In the genomic region with DNA sequence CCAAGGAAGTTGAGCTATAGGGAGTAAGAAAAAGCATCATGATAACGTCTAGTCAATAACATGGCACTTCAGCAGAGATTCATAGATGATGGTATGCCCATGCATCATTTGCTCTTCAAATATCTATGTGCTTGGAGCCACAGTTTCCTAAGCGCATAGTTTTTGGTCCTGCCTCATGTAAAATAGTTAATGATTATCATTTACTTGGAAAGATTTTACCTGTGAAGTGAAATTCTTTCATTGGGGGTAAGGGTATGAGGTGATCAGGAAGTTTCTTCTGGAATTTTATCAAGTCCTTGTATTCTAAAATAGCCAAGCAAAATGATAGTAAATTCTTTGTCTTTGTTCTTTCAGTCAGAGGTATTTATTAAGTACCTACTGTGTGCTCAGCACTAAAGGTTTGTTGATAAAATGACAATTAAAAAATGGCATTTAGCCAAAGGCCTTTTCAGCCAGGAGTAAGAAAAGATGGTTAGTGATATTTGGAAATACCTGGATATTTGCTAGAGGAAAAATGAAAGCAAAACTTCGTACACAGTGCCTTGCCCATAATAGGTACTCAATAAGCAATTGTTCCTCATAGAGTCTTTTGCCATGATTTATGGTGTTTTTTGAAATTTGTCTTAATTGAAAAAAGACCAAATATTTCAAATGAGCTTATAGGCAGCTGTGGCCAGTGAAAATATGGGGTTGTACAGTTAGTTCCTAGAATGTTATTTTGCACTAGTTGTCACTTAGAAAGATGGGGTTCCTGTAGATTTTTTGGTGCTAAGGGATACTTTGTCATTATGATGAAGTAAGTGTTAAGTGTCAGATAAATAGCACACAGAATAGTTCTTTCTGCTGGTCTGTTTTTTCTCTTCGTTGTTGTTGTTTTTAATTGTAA, we compare ENCODE assay signal across 19 cellular contexts. TPM values are rescaled to one million over a fixed set of nuclear protein-coding genes. Genes with fewer than 3 reads are reported as not detected.
DNase-seq lines count a peak whose midpoint lies in the region; ATAC-seq and TF ChIP-seq lines count a peak whose summit lies in the region.
"Had no signal": no experiment of that assay in that cellular context is flagged by ENCODE, and none has a peak within 500 bp of the region (broad histone marks: within the 10 kb centered on the region; RNA-seq: fewer than 3 reads in every experiment).

No MANE protein-coding gene starts in this region.

- H3K4me3 ChIP-seq in PC-9 = no peak overlapping the region
- H3K4me3 ChIP-seq in endocrine pancreas (ENCODE audit: control insufficient read depth, insufficient read depth, low read length) = peak overlapping the region; percentile 28
- H3K4me3 ChIP-seq: tibial artery had no signal

- H3K9me3 ChIP-seq in PC-9 (ENCODE audit: insufficient read depth, low read depth) (no peaks in the 10 kb centered on the region), endocrine pancreas (ENCODE audit: control insufficient read depth, low read length) (no peaks in the 10 kb centered on the region)
- H3K9me3 ChIP-seq: BE2C, tibial artery had no signal

- peaks cover 4% of the 10 kb centered on the region for H3K36me3 Mint-ChIP-seq in type B pancreatic cell

- no peaks in the 10 kb centered on the region for H3K27me3 ChIP-seq in PC-9 (ENCODE audit: insufficient read depth, low read depth)
- H3K27me3 ChIP-seq in endocrine pancreas (ENCODE audit: control insufficient read depth, insufficient read depth, low read length) = no peaks in the 10 kb centered on the region
- H3K27me3 ChIP-seq: BE2C, tibial artery had no signal

- DNase-seq in stimulated activated naive CD8-positive, alpha-beta T cell treated with anti-CD3 and anti-CD28 coated beads, Interleukin-15, amount 100 ng/mL, for 72 hours = no peak
- DNase-seq in stimulated activated naive CD8-positive, alpha-beta T cell treated with anti-CD3 and anti-CD28 coated beads, Interleukin-15, Interleukin-2, amounts not matched to agents 100 U/mL and 50 U/mL, for 24 hours = no peak
- no peak for DNase-seq in PC-9
- no peak for DNase-seq in type B pancreatic cell (ENCODE audit: extremely low spot score, unreplicated experiment)
- no peak for DNase-seq in NCI-H345 treated with DMSO at 0.1 percent for 48 hours (lab: John Stamatoyannopoulos, UW; ENCODE audit: unreplicated experiment)
- no peak for DNase-seq in RWPE1 (ENCODE audit: low spot score)
- DNase-seq: activated T-cell treated with anti-CD3 and anti-CD28 coated beads, Interleukin-2, amount 50 U/mL, for 1 hour; anterior cingulate cortex; BE2C; cerebellar nuclear complex; DMS53; NCI-H1092; NCI-H2171 treated with DMSO at 0.1 percent for 48 hours; tibial artery had no signal

- no peak for ATAC-seq in stimulated activated naive CD8-positive, alpha-beta T cell treated with anti-CD3 and anti-CD28 coated beads, Interleukin-15, amount 100 ng/mL, for 72 hours
- no peak for ATAC-seq in stimulated activated naive CD8-positive, alpha-beta T cell treated with anti-CD3 and anti-CD28 coated beads, Interleukin-15, Interleukin-2, amounts not matched to agents 100 U/mL and 50 U/mL, for 24 hours
- no peak for ATAC-seq in GM18861 (IDR thresholded peaks at IDR 0.05; ENCODE audit: unreplicated experiment)
- ATAC-seq: activated CD4-positive, CD25-positive, alpha-beta regulatory T cell treated with anti-CD3 and anti-CD28 coated beads, Interleukin-2, amount 50 U/mL, for 24 hours had no signal

- H3K27me3 Mint-ChIP-seq in stimulated activated naive CD8-positive, alpha-beta T cell treated with anti-CD3 and anti-CD28 coated beads, Interleukin-15, amount 100 ng/mL, for 72 hours = no peaks in the 10 kb centered on the region
- H3K27me3 Mint-ChIP-seq in type B pancreatic cell = no peaks in the 10 kb centered on the region

- H2AFZ ChIP-seq in PC-9 = no peak overlapping the region

- no peak overlapping the region for H3K27ac Mint-ChIP-seq in stimulated activated naive CD8-positive, alpha-beta T cell treated with anti-CD3 and anti-CD28 coated beads, Interleukin-15, amount 100 ng/mL, for 72 hours
- H3K27ac Mint-ChIP-seq in type B pancreatic cell = peak overlapping the region; percentile 12

- H3F3A ChIP-seq in PC-9 (ENCODE audit: insufficient read depth, low read depth) = peaks cover 53% of the 10 kb centered on the region

- no peaks in the 10 kb centered on the region for H4K20me1 ChIP-seq in PC-9 (ENCODE audit: insufficient read depth)

- H3K9ac ChIP-seq in endocrine pancreas (ENCODE audit: control insufficient read depth, insufficient read depth, low read length) = no peak overlapping the region

- peak overlapping the region; percentile 95 for H3K27ac ChIP-seq in PC-9
- H3K27ac ChIP-seq in RWPE1 = no peak overlapping the region
- H3K27ac ChIP-seq: tibial artery had no signal

- peak overlapping the region; percentile 50 to 88 for H3K4me3 Mint-ChIP-seq in stimulated activated naive CD8-positive, alpha-beta T cell treated with anti-CD3 and anti-CD28 coated beads, Interleukin-15, amount 100 ng/mL, for 72 hours
- no peak overlapping the region for H3K4me3 Mint-ChIP-seq in type B pancreatic cell

- peaks cover 16% of the 10 kb centered on the region for H3K36me3 ChIP-seq in PC-9 (ENCODE audit: low read depth)
- no peaks in the 10 kb centered on the region for H3K36me3 ChIP-seq in endocrine pancreas (ENCODE audit: control insufficient read depth, insufficient read depth, low read length)
- H3K36me3 ChIP-seq: BE2C had no signal

- POLR2A ChIA-PET in PC-9 (lab: Charles Lee; ENCODE audit: unreplicated experiment) = no interaction called here
- POLR2A ChIA-PET in RWPE1 (lab: Yijun Ruan, JAX; ENCODE audit: low non-redundant PET) = no interaction called here

- peak overlapping the region; percentile 74 for H3K4me2 ChIP-seq in PC-9

- no TSS peak for BruUV-seq in PC-9 (replicated peaks; lab: Mats Ljungman, UMichigan)

- CTCF ChIA-PET in PC-9 (lab: Charles Lee) = interaction anchor here (0.6 kb wide), 1 partner anchor 772 kb away, joined by 4 read pairs; no protein-coding TSS in a partner anchor
- CTCF ChIA-PET in RWPE1 (lab: Yijun Ruan, JAX) = no interaction called here

- peaks cover 68% of the 10 kb centered on the region for H3K4me1 ChIP-seq in PC-9 (replicated peaks; ENCODE audit: insufficient read depth)
- H3K4me1 ChIP-seq in endocrine pancreas (ENCODE audit: control insufficient read depth, insufficient read depth, low read length) = peaks cover 37% of the 10 kb centered on the region
- H3K4me1 ChIP-seq: BE2C, tibial artery had no signal

- TF ChIP-seq CTCF in PC-9 (conservative IDR thresholded peaks at IDR 0.05) (no peak), type B pancreatic cell (conservative IDR thresholded peaks at IDR 0.05) (no peak), RWPE1 (conservative IDR thresholded peaks at IDR 0.05; ENCODE audit: low read depth) (no peak)

- H3K4me1 Mint-ChIP-seq in stimulated activated naive CD8-positive, alpha-beta T cell treated with anti-CD3 and anti-CD28 coated beads, Interleukin-15, amount 100 ng/mL, for 72 hours = peaks cover 70% of the 10 kb centered on the region
- peaks cover 26% of the 10 kb centered on the region for H3K4me1 Mint-ChIP-seq in type B pancreatic cell (ENCODE audit: unreplicated experiment)

- no peaks in the 10 kb centered on the region for H3K9me3 Mint-ChIP-seq in stimulated activated naive CD8-positive, alpha-beta T cell treated with anti-CD3 and anti-CD28 coated beads, Interleukin-15, amount 100 ng/mL, for 72 hours
- no peaks in the 10 kb centered on the region for H3K9me3 Mint-ChIP-seq in type B pancreatic cell

- H3K9me2 ChIP-seq in PC-9 (ENCODE audit: insufficient read depth) = no peaks in the 10 kb centered on the region

- intact Hi-C loops in PC-9 (cut with micrococcal nuclease; ENCODE audit: unreplicated experiment) = no loop called here

- peaks cover 25% of the 10 kb centered on the region for H3K79me2 ChIP-seq in PC-9 (ENCODE audit: low read depth)

RNA-seq across cellular contexts. Expression of a gene that starts 13.1 kb away (rescaled TPM):
- total RNA-seq in PC-9 (2021) (7.6 and 8.4 TPM in 2 replicates), type B pancreatic cell (ENCODE audit: low replicate concordance) (14.7 and 18.4 TPM in 2 replicates)

RNA-seq across cellular contexts. Expression of a gene that starts 34.2 kb away (rescaled TPM):
- total RNA-seq in PC-9 (2021) = 0.23 TPM in 1 of 2 replicates, not detected in the other
- 0.38 and 1.4 TPM in 2 replicates for total RNA-seq in type B pancreatic cell (ENCODE audit: low replicate concordance)
- total RNA-seq: osteocyte had no signal

RNA-seq across cellular contexts. Expression of a gene that starts 44.1 kb away (rescaled TPM):
- total RNA-seq in PC-9 (2021) (not detected in 2 replicates), type B pancreatic cell (ENCODE audit: low replicate concordance) (1.0 TPM in 1 of 2 replicates, not detected in the other)
- total RNA-seq: mucosa of gallbladder, osteocyte had no signal

RNA-seq across cellular contexts. Expression of a gene that starts 45.0 kb away (rescaled TPM):
- 37.0 and 55.9 TPM in 2 replicates for total RNA-seq in PC-9 (2021)
- 29.7 and 34.9 TPM in 2 replicates for total RNA-seq in type B pancreatic cell (ENCODE audit: low replicate concordance)

RNA-seq across cellular contexts. Expression of a gene that starts 47.0 kb away (rescaled TPM):
- not detected in 2 replicates for total RNA-seq in PC-9 (2021)
- total RNA-seq in type B pancreatic cell (ENCODE audit: low replicate concordance) = not detected in 2 replicates
- total RNA-seq: osteocyte had no signal
